Comparison of ENCODE assay signal across 1 cellular context in genomic region chr9:104747565-104748358, GRCh38.
TF ChIP-seq lines count a peak whose summit lies in the region.

Gene NIPSNAP3A (plus strand): TSS chr9:104747683. CDS start chr9:104747793, 110 bp downstream.

TF ChIP-seq in HepG2, 621 proteins besides CTCF, POLR2A, EP300 and RAD21 (continued from another document and continues in another):
- TF ChIP-seq, protein P1, sequence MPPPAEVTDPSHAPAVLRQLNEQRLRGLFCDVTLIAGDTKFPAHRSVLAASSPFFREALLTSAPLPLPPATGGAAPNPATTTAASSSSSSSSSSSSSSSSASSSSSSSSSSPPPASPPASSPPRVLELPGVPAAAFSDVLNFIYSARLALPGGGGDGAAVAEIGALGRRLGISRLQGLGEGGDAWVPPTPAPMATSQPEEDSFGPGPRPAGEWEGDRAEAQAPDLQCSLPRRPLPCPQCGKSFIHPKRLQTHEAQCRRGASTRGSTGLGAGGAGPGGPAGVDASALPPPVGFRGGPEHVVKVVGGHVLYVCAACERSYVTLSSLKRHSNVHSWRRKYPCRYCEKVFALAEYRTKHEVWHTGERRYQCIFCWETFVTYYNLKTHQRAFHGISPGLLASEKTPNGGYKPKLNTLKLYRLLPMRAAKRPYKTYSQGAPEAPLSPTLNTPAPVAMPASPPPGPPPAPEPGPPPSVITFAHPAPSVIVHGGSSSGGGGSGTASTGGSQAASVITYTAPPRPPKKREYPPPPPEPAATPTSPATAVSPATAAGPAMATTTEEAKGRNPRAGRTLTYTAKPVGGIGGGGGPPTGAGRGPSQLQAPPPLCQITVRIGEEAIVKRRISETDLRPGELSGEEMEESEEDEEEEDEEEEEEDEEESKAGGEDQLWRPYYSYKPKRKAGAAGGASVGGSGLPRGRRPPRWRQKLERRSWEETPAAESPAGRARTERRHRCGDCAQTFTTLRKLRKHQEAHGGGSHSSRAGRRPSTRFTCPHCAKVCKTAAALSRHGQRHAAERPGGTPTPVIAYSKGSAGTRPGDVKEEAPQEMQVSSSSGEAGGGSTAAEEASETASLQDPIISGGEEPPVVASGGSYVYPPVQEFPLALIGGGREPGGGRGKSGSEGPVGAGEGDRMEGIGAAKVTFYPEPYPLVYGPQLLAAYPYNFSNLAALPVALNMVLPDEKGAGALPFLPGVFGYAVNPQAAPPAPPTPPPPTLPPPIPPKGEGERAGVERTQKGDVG (CRISPR knock-in tag; IDR thresholded peaks at IDR 0.05; ENCODE audit: borderline replicate concordance): 0 out of 2 replicates have a peak, but pooled peaks have one; percentile 68
- TF ChIP-seq MAFG (CRISPR knock-in tag; IDR thresholded peaks at IDR 0.05) (no peak), ZNF496 (CRISPR knock-in tag; IDR thresholded peaks at IDR 0.05; ENCODE audit: insufficient replicate concordance) (no peak), TSC22D2 (CRISPR knock-in tag; IDR thresholded peaks at IDR 0.05; ENCODE audit: borderline replicate concordance) (no peak), HMGA1 (CRISPR knock-in tag; conservative IDR thresholded peaks at IDR 0.05) (no peak), KDM2A (CRISPR knock-in tag; IDR thresholded peaks at IDR 0.05; ENCODE audit: borderline replicate concordance, low read depth) (peak; percentile 66; the same call in 1 of the 2 replicates), SP5 (CRISPR knock-in tag; IDR thresholded peaks at IDR 0.05; ENCODE audit: borderline replicate concordance, low read depth) (peak; percentile 63), ZBTB7B (CRISPR knock-in tag; IDR thresholded peaks at IDR 0.05) (peak; percentile 38), NR2F1 (CRISPR knock-in tag; IDR thresholded peaks at IDR 0.05) (no peak), KAT7 (CRISPR knock-in tag; IDR thresholded peaks at IDR 0.05; ENCODE audit: borderline replicate concordance) (no peak), ZKSCAN8 (CRISPR knock-in tag; IDR thresholded peaks at IDR 0.05; ENCODE audit: borderline replicate concordance) (no peak), TRIM22 (IDR thresholded peaks at IDR 0.05) (no peak), STAT5B (CRISPR knock-in tag; IDR thresholded peaks at IDR 0.05) (no peak), ELF4 (CRISPR knock-in tag; IDR thresholded peaks at IDR 0.05; ENCODE audit: borderline replicate concordance) (0 out of 2 replicates have a peak, but pooled peaks have one; percentile 46), RNF219 (CRISPR knock-in tag; IDR thresholded peaks at IDR 0.05) (no peak), FOXP4 (CRISPR knock-in tag; IDR thresholded peaks at IDR 0.05) (0 out of 2 replicates have a peak, but pooled peaks have one; percentile 19), ZSCAN30 (CRISPR knock-in tag; IDR thresholded peaks at IDR 0.05) (no peak), HNRNPLL (IDR thresholded peaks at IDR 0.05; ENCODE audit: low read depth, low read length, poor library complexity, severe bottlenecking) (peak; percentile 84), ZNF44 (CRISPR knock-in tag; IDR thresholded peaks at IDR 0.05) (no peak), JARID2 (CRISPR knock-in tag; IDR thresholded peaks at IDR 0.05; ENCODE audit: insufficient replicate concordance) (no peak), TBL1XR1 (IDR thresholded peaks at IDR 0.05; ENCODE audit: borderline replicate concordance, low read length, partially characterized antibody) (no peak), CSRNP2 (CRISPR knock-in tag; conservative IDR thresholded peaks at IDR 0.05; ENCODE audit: low read depth) (no peak), ZNF124 (CRISPR knock-in tag; IDR thresholded peaks at IDR 0.05) (no peak), BCL6 (CRISPR knock-in tag; IDR thresholded peaks at IDR 0.05) (0 out of 2 replicates have a peak, but pooled peaks have one; percentile 12), ZNF430 (CRISPR knock-in tag; IDR thresholded peaks at IDR 0.05) (peak; percentile 47; the same call in 1 of the 2 replicates), ZUFSP (CRISPR knock-in tag; IDR thresholded peaks at IDR 0.05; ENCODE audit: borderline replicate concordance) (no peak), ZNF354B (CRISPR knock-in tag; IDR thresholded peaks at IDR 0.05) (no peak), ZFP41 (CRISPR knock-in tag; IDR thresholded peaks at IDR 0.05; ENCODE audit: borderline replicate concordance) (no peak), ZNF639 (CRISPR knock-in tag; conservative IDR thresholded peaks at IDR 0.05) (no peak), ZZZ3 (CRISPR knock-in tag; IDR thresholded peaks at IDR 0.05; ENCODE audit: borderline replicate concordance) (no peak), ZNF713 (CRISPR knock-in tag; IDR thresholded peaks at IDR 0.05) (0 out of 2 replicates have a peak, but pooled peaks have one; percentile 22), ZBTB10 (CRISPR knock-in tag; IDR thresholded peaks at IDR 0.05; ENCODE audit: borderline replicate concordance) (peak; percentile 100), ZNF788 (CRISPR knock-in tag; IDR thresholded peaks at IDR 0.05; ENCODE audit: borderline replicate concordance) (peak; percentile 35; the same call in 1 of the 2 replicates), NR2C2 (CRISPR knock-in tag; IDR thresholded peaks at IDR 0.05; ENCODE audit: borderline replicate concordance) (peak; percentile 90), MAZ (IDR thresholded peaks at IDR 0.05; ENCODE audit: borderline replicate concordance, low read depth, low read length) (0 out of 2 replicates have a peak, but pooled peaks have one; percentile 9), MAZ (CRISPR knock-in tag; IDR thresholded peaks at IDR 0.05; ENCODE audit: low read depth) (peak; percentile 72), ZNF773 (CRISPR knock-in tag; IDR thresholded peaks at IDR 0.05; ENCODE audit: borderline replicate concordance) (no peak), SIN3B (IDR thresholded peaks at IDR 0.05; ENCODE audit: low read length) (no peak)
- TF ChIP-seq, protein P2, sequence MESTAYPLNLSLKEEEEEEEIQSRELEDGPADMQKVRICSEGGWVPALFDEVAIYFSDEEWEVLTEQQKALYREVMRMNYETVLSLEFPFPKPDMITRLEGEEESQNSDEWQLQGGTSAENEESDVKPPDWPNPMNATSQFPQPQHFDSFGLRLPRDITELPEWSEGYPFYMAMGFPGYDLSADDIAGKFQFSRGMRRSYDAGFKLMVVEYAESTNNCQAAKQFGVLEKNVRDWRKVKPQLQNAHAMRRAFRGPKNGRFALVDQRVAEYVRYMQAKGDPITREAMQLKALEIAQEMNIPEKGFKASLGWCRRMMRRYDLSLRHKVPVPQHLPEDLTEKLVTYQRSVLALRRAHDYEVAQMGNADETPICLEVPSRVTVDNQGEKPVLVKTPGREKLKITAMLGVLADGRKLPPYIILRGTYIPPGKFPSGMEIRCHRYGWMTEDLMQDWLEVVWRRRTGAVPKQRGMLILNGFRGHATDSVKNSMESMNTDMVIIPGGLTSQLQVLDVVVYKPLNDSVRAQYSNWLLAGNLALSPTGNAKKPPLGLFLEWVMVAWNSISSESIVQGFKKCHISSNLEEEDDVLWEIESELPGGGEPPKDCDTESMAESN (CRISPR knock-in tag; conservative IDR thresholded peaks at IDR 0.05): no peak
- TF ChIP-seq, protein P3, sequence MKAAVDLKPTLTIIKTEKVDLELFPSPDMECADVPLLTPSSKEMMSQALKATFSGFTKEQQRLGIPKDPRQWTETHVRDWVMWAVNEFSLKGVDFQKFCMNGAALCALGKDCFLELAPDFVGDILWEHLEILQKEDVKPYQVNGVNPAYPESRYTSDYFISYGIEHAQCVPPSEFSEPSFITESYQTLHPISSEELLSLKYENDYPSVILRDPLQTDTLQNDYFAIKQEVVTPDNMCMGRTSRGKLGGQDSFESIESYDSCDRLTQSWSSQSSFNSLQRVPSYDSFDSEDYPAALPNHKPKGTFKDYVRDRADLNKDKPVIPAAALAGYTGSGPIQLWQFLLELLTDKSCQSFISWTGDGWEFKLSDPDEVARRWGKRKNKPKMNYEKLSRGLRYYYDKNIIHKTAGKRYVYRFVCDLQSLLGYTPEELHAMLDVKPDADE (CRISPR knock-in tag; IDR thresholded peaks at IDR 0.05): no peak
